In the genomic region with DNA sequence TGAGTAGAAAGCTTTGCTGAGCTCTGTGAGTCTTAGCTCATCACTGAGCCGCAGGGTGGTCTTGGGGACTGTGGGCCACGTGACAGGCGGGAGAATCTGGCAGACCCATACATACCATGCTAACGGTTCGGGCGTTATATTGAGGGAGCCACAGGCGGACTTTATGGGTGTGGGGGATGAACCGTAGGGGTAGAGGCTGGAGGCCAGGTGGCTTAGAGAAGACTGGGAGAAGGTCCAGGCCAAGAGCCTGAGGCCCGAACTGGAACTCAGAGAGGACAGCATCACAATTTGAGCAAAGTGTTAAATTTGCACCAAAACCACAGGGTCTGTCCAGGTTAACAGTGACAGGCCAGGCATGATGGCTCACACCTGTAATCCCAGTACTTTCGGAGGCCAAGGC, we compare ENCODE assay signal across 1 cellular context.
TF ChIP-seq lines count a peak whose summit lies in the region.

No MANE protein-coding gene starts in this region.

TF ChIP-seq in HEK293, 187 proteins besides CTCF, POLR2A, EP300 and RAD21 (continued from another document):
- TF ChIP-seq GLIS2 (tag by site-specific recombination; IDR thresholded peaks at IDR 0.05) (no peak), ZNF610 (tag by site-specific recombination; IDR thresholded peaks at IDR 0.05; ENCODE audit: borderline replicate concordance) (no peak), ZFP3 (tag by site-specific recombination; IDR thresholded peaks at IDR 0.05; ENCODE audit: low read depth) (no peak), TCF7L2 (IDR thresholded peaks at IDR 0.05; ENCODE audit: borderline replicate concordance, low read depth, low read length) (no peak), ZNF792 (tag by site-specific recombination; IDR thresholded peaks at IDR 0.05) (no peak), ZNF658 (tag by site-specific recombination; IDR thresholded peaks at IDR 0.05) (no peak)
- TF ChIP-seq, protein P1, sequence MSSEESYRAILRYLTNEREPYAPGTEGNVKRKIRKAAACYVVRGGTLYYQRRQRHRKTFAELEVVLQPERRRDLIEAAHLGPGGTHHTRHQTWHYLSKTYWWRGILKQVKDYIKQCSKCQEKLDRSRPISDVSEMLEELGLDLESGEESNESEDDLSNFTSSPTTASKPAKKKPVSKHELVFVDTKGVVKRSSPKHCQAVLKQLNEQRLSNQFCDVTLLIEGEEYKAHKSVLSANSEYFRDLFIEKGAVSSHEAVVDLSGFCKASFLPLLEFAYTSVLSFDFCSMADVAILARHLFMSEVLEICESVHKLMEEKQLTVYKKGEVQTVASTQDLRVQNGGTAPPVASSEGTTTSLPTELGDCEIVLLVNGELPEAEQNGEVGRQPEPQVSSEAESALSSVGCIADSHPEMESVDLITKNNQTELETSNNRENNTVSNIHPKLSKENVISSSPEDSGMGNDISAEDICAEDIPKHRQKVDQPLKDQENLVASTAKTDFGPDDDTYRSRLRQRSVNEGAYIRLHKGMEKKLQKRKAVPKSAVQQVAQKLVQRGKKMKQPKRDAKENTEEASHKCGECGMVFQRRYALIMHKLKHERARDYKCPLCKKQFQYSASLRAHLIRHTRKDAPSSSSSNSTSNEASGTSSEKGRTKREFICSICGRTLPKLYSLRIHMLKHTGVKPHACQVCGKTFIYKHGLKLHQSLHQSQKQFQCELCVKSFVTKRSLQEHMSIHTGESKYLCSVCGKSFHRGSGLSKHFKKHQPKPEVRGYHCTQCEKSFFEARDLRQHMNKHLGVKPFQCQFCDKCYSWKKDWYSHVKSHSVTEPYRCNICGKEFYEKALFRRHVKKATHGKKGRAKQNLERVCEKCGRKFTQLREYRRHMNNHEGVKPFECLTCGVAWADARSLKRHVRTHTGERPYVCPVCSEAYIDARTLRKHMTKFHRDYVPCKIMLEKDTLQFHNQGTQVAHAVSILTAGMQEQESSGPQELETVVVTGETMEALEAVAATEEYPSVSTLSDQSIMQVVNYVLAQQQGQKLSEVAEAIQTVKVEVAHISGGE (tag by site-specific recombination; conservative IDR thresholded peaks at IDR 0.05; ENCODE audit: low read depth): no peak
